In genomic region chr17:21098934-21099687, GRCh38 we compare ENCODE assay signal across 8 cellular contexts. TPM values are rescaled to one million over a fixed set of nuclear protein-coding genes. Genes with fewer than 3 reads are reported as not detected.
DNase-seq lines count a peak whose midpoint lies in the region; ATAC-seq and TF ChIP-seq lines count a peak whose summit lies in the region.

No MANE protein-coding gene starts in this region.

- H3K27ac Mint-ChIP-seq in WTC11: peak overlapping the region; percentile 99

- DNase-seq in AG09319 (ENCODE audit: extremely low read depth, low read depth) (peak; percentile 12), NCI-H2196 (lab: John Stamatoyannopoulos, UW; ENCODE audit: unreplicated experiment) (peak; percentile 79), WTC11 (ENCODE audit: low spot score) (peak; percentile 81), cerebellar cortex (ENCODE audit: low spot score) (peak; percentile 91), kidney tubule cell (ENCODE audit: low spot score) (peak; percentile 82)
- DNase-seq in stimulated activated CD4-positive, alpha-beta T cell treated with anti-CD3 and anti-CD28 coated beads, Interleukin-1b, Interleukin-23, amount 100 ng/mL, for 48 hours: peak; percentile 82

- in situ Hi-C loops in GM18951 (cut with MboI; ENCODE audit: low sequenced_read_pairs, unreplicated experiment): no loop called here

- peak; percentile 96 for ATAC-seq in HG03159 (IDR thresholded peaks at IDR 0.05; ENCODE audit: unreplicated experiment)
- peak; percentile 95 for ATAC-seq in WTC11

- TF ChIP-seq CTCF in AG09319 (IDR thresholded peaks at IDR 0.05; ENCODE audit: low read depth, low read length) (no peak), WTC11 (IDR thresholded peaks at IDR 0.05) (no peak)

- POLR2A ChIA-PET in WTC11 (lab: Charles Lee): interaction anchor here (0.8 to 2.2 kb wide), 6 partner anchors 10 to 56 kb away, joined by 4 to 36 read pairs (median 5); partner anchors contain the start of gene USP22

- H3K4me1 Mint-ChIP-seq in WTC11: no peaks in the 10 kb centered on the region

- CTCF ChIA-PET in WTC11 (lab: Charles Lee): interaction anchor here (0.6 to 2.4 kb wide), 29 partner anchors 8 to 592 kb away, joined by 3 to 33 read pairs (median 4); partner anchors contain the start of gene USP22

- peak; percentile 56 for TF ChIP-seq POLR2A in GM18951 (IDR thresholded peaks at IDR 0.05; ENCODE audit: extremely low read depth, insufficient read depth, insufficient read length)

- peak overlapping the region; percentile 97 for H3K4me3 Mint-ChIP-seq in WTC11

- H3K27me3 Mint-ChIP-seq in WTC11 (ENCODE audit: low read depth): no peaks in the 10 kb centered on the region

- H3K9me3 Mint-ChIP-seq in WTC11: peaks cover 6% of the 10 kb centered on the region; the same call in 1 of the 2 replicates

- no peaks in the 10 kb centered on the region for H3K36me3 Mint-ChIP-seq in WTC11

TF ChIP-seq in WTC11, 78 proteins besides CTCF, POLR2A, EP300 and RAD21:
- TF ChIP-seq NFYB (CRISPR knock-in tag; conservative IDR thresholded peaks at IDR 0.05; ENCODE audit: low read depth) (peak; percentile 77), RELA (CRISPR knock-in tag; IDR thresholded peaks at IDR 0.05; ENCODE audit: borderline replicate concordance) (no peak), GABPB1 (CRISPR knock-in tag; IDR thresholded peaks at IDR 0.05) (no peak), MAX (CRISPR knock-in tag; IDR thresholded peaks at IDR 0.05) (peak; percentile 38; the same call in 1 of the 2 replicates), E2F4 (CRISPR knock-in tag; IDR thresholded peaks at IDR 0.05; ENCODE audit: borderline replicate concordance, low read depth) (0 out of 2 replicates have a peak, but pooled peaks have one; percentile 32), E2F5 (CRISPR knock-in tag; IDR thresholded peaks at IDR 0.05) (peak; percentile 86; the same call in 1 of the 2 replicates), MYBL2 (CRISPR knock-in tag; IDR thresholded peaks at IDR 0.05) (peak; percentile 50; the same call in 1 of the 2 replicates)

RNA-seq across cellular contexts. Expression of gene DHRS7B, which starts 27.7 kb away (rescaled TPM):
- 13.5 to 16.6 TPM (median 15.6 TPM) in 3 replicates for total RNA-seq in WTC11 (2021)

RNA-seq across cellular contexts. Expression of gene USP22, which starts 56.3 kb away (rescaled TPM):
- 278 to 289 TPM (median 281 TPM) in 3 replicates for total RNA-seq in WTC11 (2021)

Comparison
In these comparisons a context has a peak if more than half of its experiments do, and no peak if none do; other contexts are left out.
1. Peak in every context shown above with its lines: DNase-seq and ATAC-seq.
2. DNase-seq: peak in every context shown above with its lines; median percentile 91 in cerebellar cortex; 82 in kidney tubule cell; 82 in stimulated activated CD4-positive, alpha-beta T cell treated with anti-CD3 and anti-CD28 coated beads, Interleukin-1b, Interleukin-23, amount 100 ng/mL, for 48 hours; 81 in WTC11; 79 in NCI-H2196; 12 in AG09319.